ENCODE assay signal across 8 cellular contexts in the genomic region with DNA sequence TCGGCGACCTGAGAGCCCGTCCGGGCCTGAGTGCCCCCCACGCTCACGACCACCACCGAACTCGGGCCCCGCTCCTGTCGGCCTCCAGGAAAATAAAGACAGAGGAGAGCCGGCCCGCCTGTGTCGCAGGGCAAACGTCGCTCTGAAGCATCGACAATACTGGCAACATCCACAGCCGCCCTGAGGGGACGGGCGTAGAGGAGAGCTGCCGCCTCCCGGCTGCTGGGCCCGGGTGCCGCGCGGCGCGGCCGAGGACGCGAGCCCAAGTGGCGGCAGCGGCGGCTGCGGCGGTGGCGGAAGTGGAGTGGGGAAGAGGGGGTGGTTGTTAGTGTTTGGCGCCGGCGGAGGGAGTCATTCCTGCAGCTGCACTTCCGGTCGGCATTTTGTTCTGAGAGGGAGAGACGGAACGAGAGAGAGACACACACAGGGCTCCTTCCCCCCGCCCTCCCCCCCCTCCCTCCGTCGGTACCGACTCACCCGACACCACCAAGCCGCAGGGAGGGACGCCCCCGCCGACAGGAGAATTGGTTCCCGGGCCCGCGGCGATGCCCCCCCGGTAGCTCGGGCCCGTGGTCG. TPM values are rescaled to one million over a fixed set of nuclear protein-coding genes. Genes with fewer than 3 reads are reported as not detected.
DNase-seq lines count a peak whose midpoint lies in the region; ATAC-seq and TF ChIP-seq lines count a peak whose summit lies in the region.

Gene NIPBL (plus strand): TSS at position 381 of the 576 bp plus-strand sequence. CDS start 76,928 bp downstream, outside the sequence.

- H3K36me3 Mint-ChIP-seq in activated naive CD8-positive, alpha-beta T cell treated with anti-CD3 and anti-CD28 coated beads, Interleukin-2, amount 50 U/mL, for 24 hours (ENCODE audit: low read depth) = peaks cover 9% of the 10 kb centered on the region
- peaks cover under 1% of the 10 kb centered on the region for H3K36me3 Mint-ChIP-seq in type B pancreatic cell

- intact Hi-C loops in cardiac septum (cut with DNase I) (loop anchor here (5.0 to 10.0 kb wide), 3 partner anchors 71 to 498 kb away; partner anchors contain the start of genes NUP155 and WDR70), posterior cingulate gyrus (cut with DNase I) (loop anchor here (5.0 kb wide), 3 partner anchors 131 to 724 kb away; partner anchors contain the start of genes LMBRD2, NADK2 and SKP2)

- H3K9me3 Mint-ChIP-seq in activated naive CD8-positive, alpha-beta T cell treated with anti-CD3 and anti-CD28 coated beads, Interleukin-2, amount 50 U/mL, for 24 hours = no peaks in the 10 kb centered on the region
- no peaks in the 10 kb centered on the region for H3K9me3 Mint-ChIP-seq in type B pancreatic cell

- no peaks in the 10 kb centered on the region for H3K27me3 Mint-ChIP-seq in activated naive CD8-positive, alpha-beta T cell treated with anti-CD3 and anti-CD28 coated beads, Interleukin-2, amount 50 U/mL, for 24 hours
- no peaks in the 10 kb centered on the region for H3K27me3 Mint-ChIP-seq in type B pancreatic cell

- peak; percentile 83 for DNase-seq in NCI-H1417 treated with DMSO at 0.1 percent for 48 hours (lab: John Stamatoyannopoulos, UW)
- peak; percentile 95 for DNase-seq in SW480 (ENCODE audit: low spot score)
- peak; percentile 88 for DNase-seq in activated naive CD8-positive, alpha-beta T cell treated with anti-CD3 and anti-CD28 coated beads, Interleukin-2, amount 50 U/mL, for 24 hours
- DNase-seq in cardiac septum (ENCODE audit: low spot score) = peak; percentile 96
- peak; percentile 86 to 98 (median 88) for DNase-seq in posterior cingulate gyrus
- peak; percentile 89 for DNase-seq in type B pancreatic cell (ENCODE audit: extremely low spot score, unreplicated experiment)

- ATAC-seq in HG02798 (IDR thresholded peaks at IDR 0.05; ENCODE audit: poor library complexity, unreplicated experiment) = peak; percentile 76
- peak; percentile 82 for ATAC-seq in activated naive CD8-positive, alpha-beta T cell treated with anti-CD3 and anti-CD28 coated beads, Interleukin-2, amount 50 U/mL, for 24 hours

- no peak for TF ChIP-seq CTCF in GM12875 (IDR thresholded peaks at IDR 0.05; ENCODE audit: borderline replicate concordance, insufficient read depth, low read depth, low read length)
- no peak for TF ChIP-seq CTCF in type B pancreatic cell (conservative IDR thresholded peaks at IDR 0.05)

- peak within 1 kb of the TSS; percentile 89 for H3K4me3 Mint-ChIP-seq in activated naive CD8-positive, alpha-beta T cell treated with anti-CD3 and anti-CD28 coated beads, Interleukin-2, amount 50 U/mL, for 24 hours
- H3K4me3 Mint-ChIP-seq in type B pancreatic cell = peak within 1 kb of the TSS; percentile 92

- H3K4me3 ChIP-seq in GM12875 (ENCODE audit: low read depth, low read length) = peak within 1 kb of the TSS; percentile 97

- peak within 1 kb of the TSS; percentile 98 for H3K27ac Mint-ChIP-seq in activated naive CD8-positive, alpha-beta T cell treated with anti-CD3 and anti-CD28 coated beads, Interleukin-2, amount 50 U/mL, for 24 hours
- H3K27ac Mint-ChIP-seq in type B pancreatic cell = peak within 1 kb of the TSS; percentile 95

- peaks cover 52% of the 10 kb centered on the region for H3K4me1 Mint-ChIP-seq in activated naive CD8-positive, alpha-beta T cell treated with anti-CD3 and anti-CD28 coated beads, Interleukin-2, amount 50 U/mL, for 24 hours
- H3K4me1 Mint-ChIP-seq in type B pancreatic cell (ENCODE audit: unreplicated experiment) = peaks cover 29% of the 10 kb centered on the region

RNA-seq across cellular contexts. Expression of gene NIPBL, which starts in this region (rescaled TPM):
- total RNA-seq in cardiac septum (46.8 TPM), type B pancreatic cell (ENCODE audit: low replicate concordance) (52.8 and 65.7 TPM in 2 replicates)

Comparison
In these comparisons a context has a peak if more than half of its experiments do, and no peak if none do; other contexts are left out.
1. Peak in every context shown above with its lines: DNase-seq, ATAC-seq and H3K4me3 ChIP-seq.